Comparison of ENCODE assay signal across 9 cellular contexts in the genomic region with DNA sequence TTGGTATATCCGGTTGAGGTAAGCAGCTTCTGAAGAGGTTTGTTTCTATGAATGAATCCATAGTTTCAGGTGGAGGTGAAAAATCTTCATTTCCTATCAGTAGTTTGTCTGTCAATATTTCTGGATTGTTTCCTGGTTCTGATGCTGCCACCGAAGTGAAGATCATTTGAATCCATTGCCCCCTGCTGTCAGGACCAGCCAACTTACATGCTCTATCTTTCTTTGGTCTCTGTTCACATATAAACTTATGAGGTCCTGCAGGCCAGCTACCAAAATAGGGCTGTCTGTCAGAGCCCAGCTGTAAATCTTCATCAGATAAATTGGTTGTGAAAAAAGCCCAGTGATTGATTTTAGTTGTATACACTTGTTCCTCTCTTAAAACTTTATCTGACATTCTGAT. TPM values are rescaled to one million over a fixed set of nuclear protein-coding genes. Genes with fewer than 3 reads are reported as not detected.
DNase-seq lines count a peak whose midpoint lies in the region; ATAC-seq and TF ChIP-seq lines count a peak whose summit lies in the region.
"Had no signal": no experiment of that assay in that cellular context is flagged by ENCODE, and none has a peak within 500 bp of the region (broad histone marks: within the 10 kb centered on the region; RNA-seq: fewer than 3 reads in every experiment).

No MANE protein-coding gene starts in this region.

- ATAC-seq in HG02938 (IDR thresholded peaks at IDR 0.05; ENCODE audit: unreplicated experiment), result peak; percentile 64
- ATAC-seq in stimulated activated naive B cell treated with anti-CD40 and anti-IgM and Interleukin-4, amounts not matched to agents 10 μg/mL and 1 μg/mL and 100 μg/mL, for 72 hours (replicated peaks), result peak; percentile 71 to 83

- no peak overlapping the region for H3K4me3 ChIP-seq in AG04450 (ENCODE audit: low read depth, low read length)
- H3K4me3 ChIP-seq in GM12865 (ENCODE audit: low read depth, low read length), result no peak overlapping the region
- no peak overlapping the region for H3K4me3 ChIP-seq in epithelial cell of esophagus (ENCODE audit: low read length)

- H3K27me3 Mint-ChIP-seq in stimulated activated naive B cell treated with anti-CD40 and anti-IgM and Interleukin-4, amounts not matched to agents 10 μg/mL and 1 μg/mL and 100 μg/mL, for 72 hours, result no peaks in the 10 kb centered on the region

- peaks cover 3 to 7% of the 10 kb centered on the region in 2 donors for H3K36me3 Mint-ChIP-seq in stimulated activated naive B cell treated with anti-CD40 and anti-IgM and Interleukin-4, amounts not matched to agents 10 μg/mL and 1 μg/mL and 100 μg/mL, for 72 hours

- DNase-seq in AG04450 (ENCODE audit: low read depth, low spot score) (no peak), GM12865 (ENCODE audit: low read depth) (peak; percentile 85), RPMI8226 (peak; percentile 23), epithelial cell of esophagus (ENCODE audit: low read depth) (peak; percentile 28), NCI-H2196 (lab: John Stamatoyannopoulos, UW; ENCODE audit: unreplicated experiment) (no peak), iPS-NIHi11 (ENCODE audit: low spot score) (no peak)
- peak; percentile 6 for DNase-seq in stimulated activated naive B cell treated with anti-CD40 and anti-IgM and Interleukin-4, amounts not matched to agents 10 μg/mL and 1 μg/mL and 100 μg/mL, for 72 hours

- H3K27ac ChIP-seq in AG04450 (ENCODE audit: low read depth, low read length), result no peak overlapping the region

- CTCF ChIA-PET in AG04450 (lab: Charles Lee), result interaction anchor here (0.9 to 1.7 kb wide), 4 partner anchors 11 to 533 kb away, joined by 3 to 8 read pairs (median 3); no protein-coding TSS in a partner anchor

- no peak overlapping the region for H3K4me3 Mint-ChIP-seq in stimulated activated naive B cell treated with anti-CD40 and anti-IgM and Interleukin-4, amounts not matched to agents 10 μg/mL and 1 μg/mL and 100 μg/mL, for 72 hours
- H3K4me3 Mint-ChIP-seq: brain had no signal

- H3K27me3 ChIP-seq in AG04450 (ENCODE audit: control insufficient read depth, insufficient read depth, low read length), result no peaks in the 10 kb centered on the region

- TF ChIP-seq CTCF in AG04450 (IDR thresholded peaks at IDR 0.05; ENCODE audit: low read depth, low read length), result peak; percentile 46
- TF ChIP-seq CTCF in GM12865 (IDR thresholded peaks at IDR 0.05; ENCODE audit: insufficient read depth, low read depth, low read length, missing control alignments), result peak; percentile 50
- peak; percentile 34 for TF ChIP-seq CTCF in epithelial cell of esophagus (IDR thresholded peaks at IDR 0.05; ENCODE audit: insufficient read depth, low read depth, low read length, missing control alignments)

- H3K9me3 ChIP-seq in AG04450 (ENCODE audit: control insufficient read depth, insufficient read depth, low read length), result no peaks in the 10 kb centered on the region; the same call in 1 of the 2 replicates

- peaks cover 10 to 21% of the 10 kb centered on the region in 2 donors for H3K4me1 Mint-ChIP-seq in stimulated activated naive B cell treated with anti-CD40 and anti-IgM and Interleukin-4, amounts not matched to agents 10 μg/mL and 1 μg/mL and 100 μg/mL, for 72 hours

- no peaks in the 10 kb centered on the region for H3K9me3 Mint-ChIP-seq in stimulated activated naive B cell treated with anti-CD40 and anti-IgM and Interleukin-4, amounts not matched to agents 10 μg/mL and 1 μg/mL and 100 μg/mL, for 72 hours
- H3K9me3 Mint-ChIP-seq: brain had no signal

- peak overlapping the region; percentile 88 for H3K27ac Mint-ChIP-seq in stimulated activated naive B cell treated with anti-CD40 and anti-IgM and Interleukin-4, amounts not matched to agents 10 μg/mL and 1 μg/mL and 100 μg/mL, for 72 hours
- H3K27ac Mint-ChIP-seq: brain had no signal

- POLR2A ChIA-PET in AG04450 (lab: Yijun Ruan, JAX), result no interaction called here

RNA-seq across cellular contexts. Expression of a gene that starts 15.2 kb away (rescaled TPM):
- polyA plus RNA-seq in AG04450 (2011; rRNA removed), result 0.88 and 1.8 TPM in 2 replicates
- 1.0 and 1.5 TPM in 2 replicates for polyA minus RNA-seq in AG04450 (2011; rRNA and poly(A)+ RNA removed)

Comparison
In these comparisons a context has a peak if more than half of its experiments do, and no peak if none do; other contexts are left out.
1. DNase-seq: peak in GM12865 (single experiment), RPMI8226 (single experiment), epithelial cell of esophagus (single experiment) and stimulated activated naive B cell treated with anti-CD40 and anti-IgM and Interleukin-4, amounts not matched to agents 10 μg/mL and 1 μg/mL and 100 μg/mL, for 72 hours (single experiment); none in AG04450 (single experiment), NCI-H2196 (single experiment) and iPS-NIHi11 (single experiment).
2. Peak in every context shown above with its lines, with median percentiles within 50 percentile points of each other: CTCF ChIP-seq.